In genomic region chr1:15603050-15603965, GRCh38 we compare ENCODE assay signal across 8 cellular contexts.
A peak's percentile ranks its signal among the peaks of the same experiment; 100 is the strongest.
DNase-seq lines count a peak whose midpoint lies in the region; ATAC-seq lines count a peak whose summit lies in the region.

No MANE protein-coding gene starts in this region.

- H3K27ac ChIP-seq in cingulate gyrus (ENCODE audit: low read depth, low read length): peak overlapping the region; percentile 88

- ATAC-seq in GM18868 (IDR thresholded peaks at IDR 0.05; ENCODE audit: unreplicated experiment): peak; percentile 84
- ATAC-seq in HG03135 (IDR thresholded peaks at IDR 0.05; ENCODE audit: unreplicated experiment): peak; percentile 92

- in situ Hi-C loops in ACHN (cut with HindIII; ENCODE audit: low pct_ligation_motif_present, low pct_unique_long_range_greater_than_20kb, low sequenced_read_pairs): no loop called here

- DNase-seq in ACHN (peak; percentile 96), NCI-H345 (lab: John Stamatoyannopoulos, UW) (peak; percentile 98), kidney glomerular epithelial cell (lab: John Stamatoyannopoulos, UW) (peak; percentile 90)
- DNase-seq in activated CD4-positive, alpha-beta T cell treated with anti-CD3 and anti-CD28 coated beads for 48 hours: peak; percentile 95
- DNase-seq in stimulated activated CD4-positive, alpha-beta T cell treated with anti-CD3 and anti-CD28 coated beads, Interleukin-15, amount 100 ng/mL, for 1 hour (ENCODE audit: low read depth in 1 of 2, low spot score in 1 of 2): peak; percentile 78 to 79

Comparison
In these comparisons a context has a peak if more than half of its experiments do, and no peak if none do; other contexts are left out.
1. Peak in every context shown above with its lines: DNase-seq, ATAC-seq and H3K27ac ChIP-seq.